8 cellular contexts compared by ENCODE assay signal in genomic region chr14:104393898-104394605, GRCh38.
DNase-seq lines count a peak whose midpoint lies in the region; ATAC-seq and TF ChIP-seq lines count a peak whose summit lies in the region.

No MANE protein-coding gene starts in this region.

- POLR2A ChIA-PET in HEK293T (lab: Yijun Ruan, JAX), result no interaction called here

- no peak overlapping the region for H3K4me3 ChIP-seq in GM23248
- no peak overlapping the region for H3K4me3 ChIP-seq in esophagus muscularis mucosa

- no peaks in the 10 kb centered on the region for H3K27me3 Mint-ChIP-seq in activated CD4-positive, alpha-beta T cell treated with anti-CD3 and anti-CD28 coated beads, Interleukin-2, amount 10 ng/mL, durations not matched to agents 24 days and 14 days

- TF ChIP-seq EP300 in esophagus muscularis mucosa (IDR thresholded peaks at IDR 0.05), result no peak

- H3K27ac Mint-ChIP-seq in activated CD4-positive, alpha-beta T cell treated with anti-CD3 and anti-CD28 coated beads, Interleukin-2, amount 10 ng/mL, durations not matched to agents 24 days and 14 days, result peak overlapping the region; percentile 45

- no peak overlapping the region for H3K4me2 ChIP-seq in GM23248 (ENCODE audit: unreplicated experiment)

- TF ChIP-seq CTCF in esophagus muscularis mucosa (IDR thresholded peaks at IDR 0.05), result no peak

- in situ Hi-C loops in GM23248 (cut with MboI), result no loop called here

- H3F3A ChIP-seq in GM23248 (ENCODE audit: insufficient read depth), result no peaks in the 10 kb centered on the region

- peaks cover 2% of the 10 kb centered on the region for H3K36me3 Mint-ChIP-seq in activated CD4-positive, alpha-beta T cell treated with anti-CD3 and anti-CD28 coated beads, Interleukin-2, amount 10 ng/mL, durations not matched to agents 24 days and 14 days (ENCODE audit: low read depth)

- H3K79me2 ChIP-seq in GM23248 (ENCODE audit: insufficient read depth), result no peaks in the 10 kb centered on the region

- CTCF ChIA-PET in HEK293T (lab: Yijun Ruan, JAX), result no interaction called here

- peaks cover 31% of the 10 kb centered on the region for H3K4me1 Mint-ChIP-seq in activated CD4-positive, alpha-beta T cell treated with anti-CD3 and anti-CD28 coated beads, Interleukin-2, amount 10 ng/mL, durations not matched to agents 24 days and 14 days

- peak; percentile 60 for ATAC-seq in esophagus mucosa

- intact Hi-C loops in activated CD4-positive, alpha-beta T cell treated with anti-CD3 and anti-CD28 coated beads, Interleukin-2, amount 10 ng/mL, durations not matched to agents 24 days and 14 days (cut with micrococcal nuclease), result no loop called here
- intact Hi-C loops in esophagus muscularis mucosa (cut with DNase I), result no loop called here

- peak overlapping the region; percentile 74 for H3K4me3 Mint-ChIP-seq in activated CD4-positive, alpha-beta T cell treated with anti-CD3 and anti-CD28 coated beads, Interleukin-2, amount 10 ng/mL, durations not matched to agents 24 days and 14 days

- TF ChIP-seq POLR2A in esophagus muscularis mucosa (IDR thresholded peaks at IDR 0.05; ENCODE audit: low read depth), result no peak

- H3K9me3 Mint-ChIP-seq in activated CD4-positive, alpha-beta T cell treated with anti-CD3 and anti-CD28 coated beads, Interleukin-2, amount 10 ng/mL, durations not matched to agents 24 days and 14 days, result peaks cover 7% of the 10 kb centered on the region

- H3K9me2 ChIP-seq in GM23248 (ENCODE audit: insufficient read depth), result no peaks in the 10 kb centered on the region

- H3K9me3 ChIP-seq in GM23248 (ENCODE audit: low read depth) (no peaks in the 10 kb centered on the region), esophagus muscularis mucosa (peaks cover 0 to 27% (median 18%) of the 10 kb centered on the region in 4 donors)

- no peak overlapping the region for H2AFZ ChIP-seq in GM23248

- peak; percentile 55 for DNase-seq in GM19238 (ENCODE audit: insufficient read length, low spot score)
- DNase-seq in activated CD4-positive, alpha-beta T cell treated with anti-CD3 and anti-CD28 coated beads, Interleukin-2, amount 10 ng/mL, durations not matched to agents 24 days and 14 days, result peak; percentile 88
- DNase-seq in stimulated activated CD4-positive, alpha-beta T cell treated with anti-CD3 and anti-CD28 coated beads, TNF-alpha, amount 100 ng/mL, for 1 hour (ENCODE audit: low read depth in 3 of 3, low spot score in 1 of 3), result peak in 2 of 3 donors; percentile 41 to 60
- DNase-seq in GM23248, result no peak
- no peak for DNase-seq in NCI-H1092 (lab: John Stamatoyannopoulos, UW)
- DNase-seq in esophagus muscularis mucosa (ENCODE audit: extremely low spot score), result no peak
- no peak for DNase-seq in HEK293T (ENCODE audit: extremely low spot score)

- WGBS in GM23248 (ENCODE audit: low coverage in 1 of 2, low lambda C conversion rate in 2 of 2, missing lambda C conversion rate in 2 of 2), 2 experiments, result 37 to 43% methylated on average over 11 to 14 of the region's 15 CpGs
- 65% methylated on average over 6 of the region's 15 CpGs for WGBS in esophagus muscularis mucosa

- no peak overlapping the region for H3K9ac ChIP-seq in GM23248

- no peak overlapping the region for H3K27ac ChIP-seq in GM23248
- H3K27ac ChIP-seq in esophagus muscularis mucosa (replicated peaks in 1 of 4), result peak overlapping the region in 1 of 4 donors; percentile 23

- no peaks in the 10 kb centered on the region for H3K36me3 ChIP-seq in GM23248 (ENCODE audit: low read depth)
- no peaks in the 10 kb centered on the region for H3K36me3 ChIP-seq in esophagus muscularis mucosa

- H3K27me3 ChIP-seq in GM23248 (replicated peaks; ENCODE audit: insufficient read depth) (no peaks in the 10 kb centered on the region), esophagus muscularis mucosa (peaks cover 0 to 45% (median 0%) of the 10 kb centered on the region in 4 donors)

- H4K20me1 ChIP-seq in GM23248 (ENCODE audit: insufficient read depth), result no peaks in the 10 kb centered on the region

- H3K4me1 ChIP-seq in GM23248 (ENCODE audit: insufficient read depth), result no peaks in the 10 kb centered on the region
- peaks cover 0 to 23% (median 10%) of the 10 kb centered on the region in 4 donors for H3K4me1 ChIP-seq in esophagus muscularis mucosa

TF ChIP-seq in HEK293T, 16 proteins besides CTCF, POLR2A, EP300 and RAD21:
- TF ChIP-seq L3MBTL2 (conservative IDR thresholded peaks at IDR 0.05) (no peak), BHLHE40 (IDR thresholded peaks at IDR 0.05; ENCODE audit: borderline replicate concordance) (no peak), ARNT (IDR thresholded peaks at IDR 0.05) (no peak), ZNF384 (IDR thresholded peaks at IDR 0.05) (no peak)

Comparison
In these comparisons a context has a peak if more than half of its experiments do, and no peak if none do; other contexts are left out.
1. DNase-seq: peak in GM19238 (single experiment), activated CD4-positive, alpha-beta T cell treated with anti-CD3 and anti-CD28 coated beads, Interleukin-2, amount 10 ng/mL, durations not matched to agents 24 days and 14 days (single experiment) and stimulated activated CD4-positive, alpha-beta T cell treated with anti-CD3 and anti-CD28 coated beads, TNF-alpha, amount 100 ng/mL, for 1 hour (2 of 3); none in GM23248 (single experiment), NCI-H1092 (single experiment), esophagus muscularis mucosa (single experiment) and HEK293T (single experiment).